Comparison of ENCODE assay signal across 11 cellular contexts in genomic region chr20:20366551-20366895, GRCh38. TPM values are rescaled to one million over a fixed set of nuclear protein-coding genes. Genes with fewer than 3 reads are reported as not detected.
DNase-seq lines count a peak whose midpoint lies in the region; ATAC-seq and TF ChIP-seq lines count a peak whose summit lies in the region.
"Had no signal": no experiment of that assay in that cellular context is flagged by ENCODE, and none has a peak within 500 bp of the region (broad histone marks: within the 10 kb centered on the region; RNA-seq: fewer than 3 reads in every experiment).

No MANE protein-coding gene starts in this region.

- H3K4me3 Mint-ChIP-seq in activated CD4-positive, alpha-beta T cell treated with anti-CD3 and anti-CD28 coated beads, Interleukin-2, amount 10 ng/mL, durations not matched to agents 24 days and 14 days = peak overlapping the region; percentile 64
- H3K4me3 Mint-ChIP-seq in brain (peak overlapping the region; percentile 72 to 96 (median 90)), progenitor cell of endocrine pancreas (ENCODE audit: low read depth) (peak overlapping the region; percentile 29)

- peaks cover 87% of the 10 kb centered on the region for H3K27me3 ChIP-seq in upper lobe of right lung

- H3K9me3 Mint-ChIP-seq in activated CD4-positive, alpha-beta T cell treated with anti-CD3 and anti-CD28 coated beads, Interleukin-2, amount 10 ng/mL, durations not matched to agents 24 days and 14 days = peaks cover 3% of the 10 kb centered on the region
- peaks cover 0 to 10% (median 0%) of the 10 kb centered on the region in 5 experiments for H3K9me3 Mint-ChIP-seq in brain
- H3K9me3 Mint-ChIP-seq in progenitor cell of endocrine pancreas (ENCODE audit: low read depth) = no peaks in the 10 kb centered on the region

- no peak for DNase-seq in activated CD4-positive, alpha-beta T cell treated with anti-CD3 and anti-CD28 coated beads, Interleukin-2, amount 10 ng/mL, durations not matched to agents 24 days and 14 days
- DNase-seq in activated CD4-positive, alpha-beta T cell treated with anti-CD3 and anti-CD28 coated beads for 1 hour = no peak
- DNase-seq in NCI-H2029 treated with DMSO at 0.1 percent for 48 hours (lab: John Stamatoyannopoulos, UW) (peak; percentile 43), progenitor cell of endocrine pancreas (ENCODE audit: low spot score, unreplicated experiment) (no peak), upper lobe of right lung (no peak), activated gamma-delta T cell treated with Interleukin-2 at 50 U/mL for 16 hours (no peak)
- DNase-seq: activated effector memory CD4-positive, alpha-beta T cell treated with Interleukin-2 at 50 U/mL for 16 hours; effector CD8-positive, alpha-beta T cell had no signal

- H3K36me3 ChIP-seq in upper lobe of right lung = no peaks in the 10 kb centered on the region
- H3K36me3 ChIP-seq: BLaER1 had no signal

- peaks cover 19% of the 10 kb centered on the region for H3K36me3 Mint-ChIP-seq in activated CD4-positive, alpha-beta T cell treated with anti-CD3 and anti-CD28 coated beads, Interleukin-2, amount 10 ng/mL, durations not matched to agents 24 days and 14 days (ENCODE audit: low read depth)
- peaks cover 11% of the 10 kb centered on the region for H3K36me3 Mint-ChIP-seq in brain
- no peaks in the 10 kb centered on the region for H3K36me3 Mint-ChIP-seq in progenitor cell of endocrine pancreas (ENCODE audit: insufficient read depth)

- no peaks in the 10 kb centered on the region for H3K9me3 ChIP-seq in upper lobe of right lung

- ATAC-seq in upper lobe of right lung = no peak
- ATAC-seq in HG03354 (IDR thresholded peaks at IDR 0.05; ENCODE audit: poor library complexity, severe bottlenecking, unreplicated experiment) = no peak

- H3K27me3 Mint-ChIP-seq in activated CD4-positive, alpha-beta T cell treated with anti-CD3 and anti-CD28 coated beads, Interleukin-2, amount 10 ng/mL, durations not matched to agents 24 days and 14 days = peaks cover 55% of the 10 kb centered on the region
- H3K27me3 Mint-ChIP-seq in brain (peaks cover 65% of the 10 kb centered on the region), progenitor cell of endocrine pancreas (peaks cover 77% of the 10 kb centered on the region)

- H3K4me3 ChIP-seq in upper lobe of right lung = no peak overlapping the region

- H3K27ac ChIP-seq in upper lobe of right lung = no peak overlapping the region
- H3K27ac ChIP-seq: BLaER1 had no signal

- H3K4me1 Mint-ChIP-seq in activated CD4-positive, alpha-beta T cell treated with anti-CD3 and anti-CD28 coated beads, Interleukin-2, amount 10 ng/mL, durations not matched to agents 24 days and 14 days = peaks cover 29% of the 10 kb centered on the region
- H3K4me1 Mint-ChIP-seq in brain (peaks cover 60% of the 10 kb centered on the region), progenitor cell of endocrine pancreas (ENCODE audit: low read depth) (peaks cover 22% of the 10 kb centered on the region)

- intact Hi-C loops in activated CD4-positive, alpha-beta T cell treated with anti-CD3 and anti-CD28 coated beads, Interleukin-2, amount 10 ng/mL, durations not matched to agents 24 days and 14 days (cut with micrococcal nuclease) = loop anchor here (5.0 to 10.0 kb wide), 3 partner anchors 346 to 1338 kb away; partner anchors contain the start of genes NKX2-4, PAX1 and RALGAPA2
- intact Hi-C loops in upper lobe of right lung (cut with DNase I) = no loop called here

- no peak for TF ChIP-seq CTCF in brain (conservative IDR thresholded peaks at IDR 0.05)
- no peak for TF ChIP-seq CTCF in progenitor cell of endocrine pancreas (IDR thresholded peaks at IDR 0.05; ENCODE audit: unreplicated experiment)
- TF ChIP-seq CTCF in upper lobe of right lung (IDR thresholded peaks at IDR 0.05) = no peak

- peak overlapping the region; percentile 81 for H3K27ac Mint-ChIP-seq in activated CD4-positive, alpha-beta T cell treated with anti-CD3 and anti-CD28 coated beads, Interleukin-2, amount 10 ng/mL, durations not matched to agents 24 days and 14 days
- H3K27ac Mint-ChIP-seq in brain (peak overlapping the region; percentile 59 to 99 (median 90)), progenitor cell of endocrine pancreas (no peak overlapping the region)

- peaks cover 17% of the 10 kb centered on the region for H3K4me1 ChIP-seq in upper lobe of right lung

RNA-seq across cellular contexts. Expression of gene INSM1, which starts 1.4 kb away (rescaled TPM):
- 46.7 and 48.8 TPM in 2 replicates for total RNA-seq in activated CD4-positive, alpha-beta T cell treated with anti-CD3 and anti-CD28 coated beads, Interleukin-2, amount 10 ng/mL, durations not matched to agents 24 days and 14 days
- 321 TPM for polyA plus RNA-seq in brain (ENCODE audit: insufficient read depth, low read depth, low replicate concordance)
- total RNA-seq in progenitor cell of endocrine pancreas (41.1 and 46.1 TPM in 2 replicates), upper lobe of right lung (not detected)

Comparison
In these comparisons a context has a peak if more than half of its experiments do, and no peak if none do; other contexts are left out.
1. H3K4me3 Mint-ChIP-seq: peak in every context shown above with its lines; median percentile 90 in brain; 64 in activated CD4-positive, alpha-beta T cell treated with anti-CD3 and anti-CD28 coated beads, Interleukin-2, amount 10 ng/mL, durations not matched to agents 24 days and 14 days; 29 in progenitor cell of endocrine pancreas.
2. RNA of gene INSM1, which starts 1.4 kb away (total RNA-seq): 46.7 to 48.8 TPM in activated CD4-positive, alpha-beta T cell treated with anti-CD3 and anti-CD28 coated beads, Interleukin-2, amount 10 ng/mL, durations not matched to agents 24 days and 14 days and 41.1 to 46.1 TPM in progenitor cell of endocrine pancreas; not detected in upper lobe of right lung (single experiment); every median in the first group is over 10 times any median in the second.